ENCODE assay signal across 20 cellular contexts in genomic region chr2:119846021-119846420, GRCh38.
"Had no signal": no experiment of that assay in that cellular context is flagged by ENCODE, and none has a peak within 500 bp of the region (broad histone marks: within the 10 kb centered on the region; RNA-seq: fewer than 3 reads in every experiment).

No MANE protein-coding gene starts in this region.

- DNase-seq: activated CD4-positive, alpha-beta T cell treated with anti-CD3 and anti-CD28 coated beads, Interleukin-2, amount 10 ng/mL, durations not matched to agents 24 days and 14 days; activated CD4-positive, CD25-positive, alpha-beta regulatory T cell; activated CD8-positive, alpha-beta memory T cell treated with anti-CD3 and anti-CD28 coated beads, Interleukin-2, amount 50 U/mL, for 4 hours; activated CD8-positive, alpha-beta T cell treated with anti-CD3 and anti-CD28 coated beads, Interleukin-2, amount 10 ng/mL, durations not matched to agents 7 days and 5 days; activated effector memory CD4-positive, alpha-beta T cell treated with anti-CD3 and anti-CD28 coated beads, Interleukin-2, amount 50 U/mL, for 16 hours; activated T-cell treated with anti-CD3 and anti-CD28 coated beads, Interleukin-2, amount 50 U/mL, for 48 hours; adrenal gland; hippocampal formation; kidney; left lung; mucosa of descending colon; naive thymus-derived CD4-positive, alpha-beta T cell; pancreas; stimulated activated CD4-positive, alpha-beta T cell treated with anti-CD3 and anti-CD28 coated beads, Interleukin-12 subunit alpha, Interleukin-12 subunit beta, amount 100 ng/mL, for 4 hours; tibial artery had no signal

- H3K27ac ChIP-seq: adrenal gland, cardiac muscle cell, esophagus muscularis mucosa, left lung, pancreas, tibial artery had no signal

- H3K36me3 ChIP-seq: adrenal gland, cardiac muscle cell, esophagus muscularis mucosa, left lung, pancreas, tibial artery had no signal

- H3K27ac Mint-ChIP-seq: activated CD4-positive, alpha-beta T cell treated with anti-CD3 and anti-CD28 coated beads, Interleukin-2, amount 10 ng/mL, durations not matched to agents 24 days and 14 days; activated CD8-positive, alpha-beta T cell treated with anti-CD3 and anti-CD28 coated beads, Interleukin-2, amount 10 ng/mL, durations not matched to agents 7 days and 5 days; activated naive CD4-positive, alpha-beta T cell treated with anti-CD3 and anti-CD28 coated beads, Interleukin-2, amount 50 U/mL, for 24 hours; memory B cell; stimulated activated effector memory CD8-positive, alpha-beta T cell treated with anti-CD3 and anti-CD28 coated beads, Interleukin-12 subunit alpha, Interleukin-12 subunit beta, amount 100 ng/mL, for 72 hours had no signal

- H3K9me3 ChIP-seq: adrenal gland, esophagus muscularis mucosa, pancreas, tibial artery had no signal

- H3K27me3 ChIP-seq: adrenal gland, cardiac muscle cell, esophagus muscularis mucosa, left lung, pancreas, tibial artery had no signal

- H3K4me3 ChIP-seq: adrenal gland, cardiac muscle cell, esophagus muscularis mucosa, left lung, mucosa of descending colon, pancreas, tibial artery had no signal

- H3K36me3 Mint-ChIP-seq: stimulated activated effector memory CD8-positive, alpha-beta T cell treated with anti-CD3 and anti-CD28 coated beads, Interleukin-12 subunit alpha, Interleukin-12 subunit beta, amount 100 ng/mL, for 72 hours had no signal

- H3K9me3 Mint-ChIP-seq: activated CD4-positive, alpha-beta T cell treated with anti-CD3 and anti-CD28 coated beads, Interleukin-2, amount 10 ng/mL, durations not matched to agents 24 days and 14 days had no signal

- H3K4me3 Mint-ChIP-seq: activated CD4-positive, alpha-beta T cell treated with anti-CD3 and anti-CD28 coated beads, Interleukin-2, amount 10 ng/mL, durations not matched to agents 24 days and 14 days; activated CD8-positive, alpha-beta T cell treated with anti-CD3 and anti-CD28 coated beads, Interleukin-2, amount 10 ng/mL, durations not matched to agents 7 days and 5 days; activated naive CD4-positive, alpha-beta T cell treated with anti-CD3 and anti-CD28 coated beads, Interleukin-2, amount 50 U/mL, for 24 hours; memory B cell; stimulated activated effector memory CD8-positive, alpha-beta T cell treated with anti-CD3 and anti-CD28 coated beads, Interleukin-12 subunit alpha, Interleukin-12 subunit beta, amount 100 ng/mL, for 72 hours had no signal

- H3K27me3 Mint-ChIP-seq: activated CD4-positive, alpha-beta T cell treated with anti-CD3 and anti-CD28 coated beads, Interleukin-2, amount 10 ng/mL, durations not matched to agents 24 days and 14 days; activated naive CD4-positive, alpha-beta T cell treated with anti-CD3 and anti-CD28 coated beads, Interleukin-2, amount 50 U/mL, for 24 hours; memory B cell; naive thymus-derived CD4-positive, alpha-beta T cell had no signal

- H3K4me1 ChIP-seq: adrenal gland, esophagus muscularis mucosa, left lung, tibial artery had no signal
